ENCODE assay signal across 8 cellular contexts in the genomic region with DNA sequence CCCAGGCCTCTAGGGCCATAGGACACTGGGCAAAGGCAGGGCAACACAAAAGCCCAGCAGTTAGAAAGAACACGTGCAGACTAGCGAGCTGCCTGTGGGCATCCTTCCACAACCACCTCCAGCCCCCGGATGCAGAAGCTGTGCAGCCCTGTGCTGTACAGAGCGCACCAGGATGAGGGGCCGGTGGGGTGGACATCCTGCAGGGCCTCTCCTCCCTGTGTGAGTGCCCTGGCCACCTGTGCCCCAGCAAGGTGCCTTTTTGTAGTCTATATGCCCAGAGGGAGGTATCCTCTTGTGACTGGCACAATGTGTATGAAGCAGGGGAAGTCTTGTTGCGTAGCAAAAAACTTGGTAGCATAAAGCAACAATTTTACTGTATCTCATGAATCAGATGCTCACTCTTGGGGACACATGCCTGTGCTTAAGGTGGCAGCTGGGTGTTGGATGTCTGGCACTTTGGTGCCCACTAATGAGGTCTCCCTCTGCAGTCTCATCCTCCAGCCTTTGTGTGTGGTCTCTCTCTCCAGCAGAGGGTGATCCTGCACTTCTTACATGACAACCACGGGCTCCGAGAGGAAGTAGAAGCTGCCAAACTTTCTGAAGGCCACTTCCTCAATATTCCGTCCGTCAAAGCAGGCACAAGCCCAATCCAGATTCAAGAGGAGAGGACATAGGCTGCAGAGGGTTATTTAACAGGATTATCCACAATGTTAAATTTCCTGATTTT. TPM values are rescaled to one million over a fixed set of nuclear protein-coding genes. Genes with fewer than 3 reads are reported as not detected.
DNase-seq lines count a peak whose midpoint lies in the region; ATAC-seq and TF ChIP-seq lines count a peak whose summit lies in the region.

No MANE protein-coding gene starts in this region.

- H3K27me3 Mint-ChIP-seq in MCF 10A (ENCODE audit: insufficient read depth, unreplicated experiment) (no peaks in the 10 kb centered on the region), immature natural killer cell (ENCODE audit: low read depth in 3 of 3) (peaks cover 0 to 1% (median 0%) of the 10 kb centered on the region in 3 donors)

- CTCF ChIA-PET in MCF 10A (lab: Yijun Ruan, JAX): interaction anchor here (0.6 to 1.2 kb wide), 4 partner anchors 26 to 282 kb away, joined by 3 to 4 read pairs (median 4); no protein-coding TSS in a partner anchor

- DNase-seq in COR-L47 (lab: John Stamatoyannopoulos, UW) (peak; percentile 33), MCF 10A (ENCODE audit: unreplicated experiment) (peak; percentile 71), immature natural killer cell (peak; percentile 43 to 72 (median 61)), HuH-7.5 (ENCODE audit: low spot score) (no peak)
- DNase-seq in stimulated activated CD8-positive, alpha-beta memory T cell treated with anti-CD3 and anti-CD28 coated beads, Interleukin-7, amount 100 ng/mL, for 4 hours (ENCODE audit: low read depth in 2 of 2): peak; percentile 32 to 34

- H3K9me3 Mint-ChIP-seq in MCF 10A (ENCODE audit: unreplicated experiment): no peaks in the 10 kb centered on the region
- H3K9me3 Mint-ChIP-seq in immature natural killer cell: peaks cover 0 to 1% (median 0%) of the 10 kb centered on the region in 6 donors

- H3K4me3 Mint-ChIP-seq in MCF 10A (ENCODE audit: unreplicated experiment) (no peak overlapping the region), immature natural killer cell (peak overlapping the region; percentile 37 to 78 (median 55))

- intact Hi-C loops in MCF 10A (cut with micrococcal nuclease): loop anchor here (1.0 kb wide), 1 partner anchor 281 kb away; no protein-coding TSS in a partner anchor

- ATAC-seq in GM18873 (IDR thresholded peaks at IDR 0.05; ENCODE audit: low FRiP score, unreplicated experiment): peak; percentile 70
- ATAC-seq in HG03342 (IDR thresholded peaks at IDR 0.05; ENCODE audit: unreplicated experiment): peak; percentile 83
- ATAC-seq in SK-N-SH treated with all-trans-retinoic acid at 6 μM for 48 hours: peak; percentile 98

- H3K4me1 Mint-ChIP-seq in MCF 10A (ENCODE audit: insufficient read depth, unreplicated experiment) (peaks cover 9% of the 10 kb centered on the region), immature natural killer cell (peaks cover 12 to 19% of the 10 kb centered on the region in 2 donors)

- H3K27ac Mint-ChIP-seq in MCF 10A (ENCODE audit: low read depth, unreplicated experiment) (no peak overlapping the region), immature natural killer cell (peak overlapping the region; percentile 57 to 91 (median 78))

- peaks cover 12% of the 10 kb centered on the region for H3K36me3 Mint-ChIP-seq in MCF 10A (ENCODE audit: insufficient read depth, unreplicated experiment)
- peaks cover 0 to 4% (median 2%) of the 10 kb centered on the region in 3 donors for H3K36me3 Mint-ChIP-seq in immature natural killer cell

- TF ChIP-seq CTCF in MCF 10A (IDR thresholded peaks at IDR 0.05; ENCODE audit: unreplicated experiment): peak; percentile 31

- no TSS peak for BruUV-seq in MCF 10A (replicated peaks; lab: Mats Ljungman, UMichigan)

- POLR2A ChIA-PET in MCF 10A (lab: Yijun Ruan, JAX): interaction anchor here (0.6 kb wide), 1 partner anchor 329 kb away, joined by 3 read pairs; no protein-coding TSS in a partner anchor

TF ChIP-seq in SK-N-SH treated with all-trans-retinoic acid at 6 μM for 48 hours, 23 proteins besides CTCF, POLR2A, EP300 and RAD21:
- TF ChIP-seq PPARA (CRISPR knock-in tag; IDR thresholded peaks at IDR 0.05; ENCODE audit: borderline replicate concordance) (no peak), GLIS3 (CRISPR knock-in tag; IDR thresholded peaks at IDR 0.05) (no peak), ZNF8 (CRISPR knock-in tag; IDR thresholded peaks at IDR 0.05) (no peak), POU6F1 (CRISPR knock-in tag; IDR thresholded peaks at IDR 0.05; ENCODE audit: borderline replicate concordance, low read depth) (no peak), ARNTL (CRISPR knock-in tag; IDR thresholded peaks at IDR 0.05; ENCODE audit: borderline replicate concordance, low read depth) (no peak), ZFP3 (CRISPR knock-in tag; IDR thresholded peaks at IDR 0.05) (no peak), SNAI2 (CRISPR knock-in tag; IDR thresholded peaks at IDR 0.05) (no peak), ZFP30 (CRISPR knock-in tag; IDR thresholded peaks at IDR 0.05) (no peak), CREB5 (CRISPR knock-in tag; IDR thresholded peaks at IDR 0.05; ENCODE audit: low read depth) (no peak), ESRRG (CRISPR knock-in tag; IDR thresholded peaks at IDR 0.05) (no peak), ZNF565 (CRISPR knock-in tag; conservative IDR thresholded peaks at IDR 0.05; ENCODE audit: low read depth) (no peak), CSRNP3 (CRISPR knock-in tag; IDR thresholded peaks at IDR 0.05) (no peak), ISL1 (CRISPR knock-in tag; IDR thresholded peaks at IDR 0.05) (no peak), TCF4 (CRISPR knock-in tag; IDR thresholded peaks at IDR 0.05; ENCODE audit: borderline replicate concordance) (no peak), ZNF70 (CRISPR knock-in tag; IDR thresholded peaks at IDR 0.05) (no peak), RARB (CRISPR knock-in tag; IDR thresholded peaks at IDR 0.05) (no peak), TOX (CRISPR knock-in tag; IDR thresholded peaks at IDR 0.05; ENCODE audit: borderline replicate concordance) (no peak)
- TF ChIP-seq, protein P1, sequence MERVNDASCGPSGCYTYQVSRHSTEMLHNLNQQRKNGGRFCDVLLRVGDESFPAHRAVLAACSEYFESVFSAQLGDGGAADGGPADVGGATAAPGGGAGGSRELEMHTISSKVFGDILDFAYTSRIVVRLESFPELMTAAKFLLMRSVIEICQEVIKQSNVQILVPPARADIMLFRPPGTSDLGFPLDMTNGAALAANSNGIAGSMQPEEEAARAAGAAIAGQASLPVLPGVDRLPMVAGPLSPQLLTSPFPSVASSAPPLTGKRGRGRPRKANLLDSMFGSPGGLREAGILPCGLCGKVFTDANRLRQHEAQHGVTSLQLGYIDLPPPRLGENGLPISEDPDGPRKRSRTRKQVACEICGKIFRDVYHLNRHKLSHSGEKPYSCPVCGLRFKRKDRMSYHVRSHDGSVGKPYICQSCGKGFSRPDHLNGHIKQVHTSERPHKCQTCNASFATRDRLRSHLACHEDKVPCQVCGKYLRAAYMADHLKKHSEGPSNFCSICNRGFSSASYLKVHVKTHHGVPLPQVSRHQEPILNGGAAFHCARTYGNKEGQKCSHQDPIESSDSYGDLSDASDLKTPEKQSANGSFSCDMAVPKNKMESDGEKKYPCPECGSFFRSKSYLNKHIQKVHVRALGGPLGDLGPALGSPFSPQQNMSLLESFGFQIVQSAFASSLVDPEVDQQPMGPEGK (CRISPR knock-in tag; IDR thresholded peaks at IDR 0.05; ENCODE audit: borderline replicate concordance): no peak

RNA-seq across cellular contexts. Expression of gene NCAPG2, which starts 8.7 kb away (rescaled TPM):
- total RNA-seq in MCF 10A (2022): 10.5 and 27.4 TPM in 2 replicates
- 1 to 10 TPM; 3.5 to 7.9 (median 5.7) TPM for polyA plus RNA-seq in immature natural killer cell
